ENCODE assay signal across 10 cellular contexts in genomic region chr5:77197840-77198554, GRCh38. TPM values are rescaled to one million over a fixed set of nuclear protein-coding genes. Genes with fewer than 3 reads are reported as not detected.
"Had no signal": no experiment of that assay in that cellular context is flagged by ENCODE, and none has a peak within 500 bp of the region (broad histone marks: within the 10 kb centered on the region; RNA-seq: fewer than 3 reads in every experiment).

No MANE protein-coding gene starts in this region.

- DNase-seq: IMR-90, KBM-7, KG1 had no signal

- H3K4me3 ChIP-seq: K562 had no signal

- ATAC-seq: HepG2, K562 had no signal

- FAIRE-seq: HTR-8/SVneo, K562 had no signal

- H3K4me2 ChIP-seq: KMS-11 had no signal

- H3K36me3 Mint-ChIP-seq: IgD-negative memory B cell had no signal

- H3K27ac ChIP-seq: HL-60, KMS-11 had no signal

- H3K27ac Mint-ChIP-seq: IgD-negative memory B cell had no signal

- H3K4me1 Mint-ChIP-seq: IgD-negative memory B cell had no signal

- H3K4me3 Mint-ChIP-seq: IgD-negative memory B cell had no signal

RNA-seq across cellular contexts. Expression of gene PDE8B, which starts 12.5 kb away (rescaled TPM):
- total RNA-seq: HepG2, HT-29, K562 had no signal
- polyA plus RNA-seq: IgD-negative memory B cell had no signal
